9 cellular contexts compared by ENCODE assay signal in genomic region chr10:45593938-45594275, GRCh38.
DNase-seq lines count a peak whose midpoint lies in the region; ATAC-seq and TF ChIP-seq lines count a peak whose summit lies in the region.
"Had no signal": no experiment of that assay in that cellular context is flagged by ENCODE, and none has a peak within 500 bp of the region (broad histone marks: within the 10 kb centered on the region; RNA-seq: fewer than 3 reads in every experiment).

No MANE protein-coding gene starts in this region.

- H3K27me3 ChIP-seq in lower lobe of right lung (ENCODE audit: low read depth) (no peaks in the 10 kb centered on the region), tibial artery (no peaks in the 10 kb centered on the region)

- H3K4me1 ChIP-seq in lower lobe of right lung, result peaks cover 22% of the 10 kb centered on the region
- H3K4me1 ChIP-seq in tibial artery, result peaks cover 0 to 24% (median 12%) of the 10 kb centered on the region in 4 donors

- H3K9me3 ChIP-seq in lower lobe of right lung (no peaks in the 10 kb centered on the region), tibial artery (no peaks in the 10 kb centered on the region)

- H3K27me3 Mint-ChIP-seq in activated CD8-positive, alpha-beta memory T cell treated with anti-CD3 and anti-CD28 coated beads, Interleukin-2, amount 10 ng/mL, durations not matched to agents 7 days and 5 days, result peaks cover 5% of the 10 kb centered on the region

- no peak for ATAC-seq in activated CD8-positive, alpha-beta memory T cell treated with anti-CD3 and anti-CD28 coated beads, Interleukin-2, amount 10 ng/mL, durations not matched to agents 7 days and 5 days
- ATAC-seq in lower lobe of right lung, result no peak
- no peak for ATAC-seq in HG02763 (IDR thresholded peaks at IDR 0.05; ENCODE audit: unreplicated experiment)

- intact Hi-C loops in lower lobe of right lung (cut with DNase I), result no loop called here
- intact Hi-C loops in tibial artery (cut with DNase I; ENCODE audit: low total_unique reads), result loop anchor here (10.0 kb wide), 1 partner anchor 129 kb away; no protein-coding TSS in a partner anchor

- peak overlapping the region; percentile 81 for H3K4me3 Mint-ChIP-seq in activated CD8-positive, alpha-beta memory T cell treated with anti-CD3 and anti-CD28 coated beads, Interleukin-2, amount 10 ng/mL, durations not matched to agents 7 days and 5 days

- no peaks in the 10 kb centered on the region for H3K9me3 Mint-ChIP-seq in activated CD8-positive, alpha-beta memory T cell treated with anti-CD3 and anti-CD28 coated beads, Interleukin-2, amount 10 ng/mL, durations not matched to agents 7 days and 5 days (ENCODE audit: low read depth)

- H3K4me3 ChIP-seq in astrocyte of the cerebellum (ENCODE audit: low read depth, low read length) (peak overlapping the region; percentile 80), lower lobe of right lung (peak overlapping the region; percentile 93), tibial artery (peak overlapping the region; percentile 70 to 89)

- H3K27ac ChIP-seq in lower lobe of right lung, result peak overlapping the region; percentile 79
- peak overlapping the region; percentile 57 to 80 for H3K27ac ChIP-seq in tibial artery

- TF ChIP-seq CTCF in astrocyte of the cerebellum (IDR thresholded peaks at IDR 0.05; ENCODE audit: low read depth, low read length, missing control alignments) (no peak), lower lobe of right lung (IDR thresholded peaks at IDR 0.05) (no peak), tibial artery (IDR thresholded peaks at IDR 0.05) (no peak)

- in situ Hi-C loops in astrocyte of the cerebellum (cut with HindIII; ENCODE audit: low sequenced_read_pairs), result no loop called here

- no peak for DNase-seq in activated CD8-positive, alpha-beta memory T cell treated with anti-CD3 and anti-CD28 coated beads, Interleukin-2, amount 10 ng/mL, durations not matched to agents 7 days and 5 days
- no peak for DNase-seq in activated CD8-positive, alpha-beta memory T cell treated with anti-CD3 and anti-CD28 coated beads, Interleukin-2, amount 50 U/mL, for 48 hours
- DNase-seq in astrocyte of the cerebellum (ENCODE audit: low read depth) (no peak), lower lobe of right lung (no peak), tibial artery (no peak), SIG-M5 treated with dmso at 0.1 percent for 504 hours (lab: John Stamatoyannopoulos, UW; ENCODE audit: unreplicated experiment) (no peak), NCI-H2081 treated with DMSO at 0.1 percent for 48 hours (lab: John Stamatoyannopoulos, UW) (no peak)
- DNase-seq: DMS 273 treated with DMSO at 0.1 percent for 48 hours had no signal

- H3K4me1 Mint-ChIP-seq in activated CD8-positive, alpha-beta memory T cell treated with anti-CD3 and anti-CD28 coated beads, Interleukin-2, amount 10 ng/mL, durations not matched to agents 7 days and 5 days, result peaks cover 29% of the 10 kb centered on the region

- H3K36me3 ChIP-seq in lower lobe of right lung, result peaks cover 4% of the 10 kb centered on the region
- peaks cover 0 to 6% (median 0%) of the 10 kb centered on the region in 3 donors for H3K36me3 ChIP-seq in tibial artery

- peak overlapping the region; percentile 71 for H3K27ac Mint-ChIP-seq in activated CD8-positive, alpha-beta memory T cell treated with anti-CD3 and anti-CD28 coated beads, Interleukin-2, amount 10 ng/mL, durations not matched to agents 7 days and 5 days

- CTCF ChIA-PET in activated CD8-positive, alpha-beta memory T cell treated with anti-CD3 and anti-CD28 coated beads, Interleukin-2, amount 10 ng/mL, durations not matched to agents 7 days and 5 days (lab: Charles Lee), result interaction anchor here (1.0 kb wide), 2 partner anchors 13 to 130 kb away, joined by 3 to 8 read pairs; no protein-coding TSS in a partner anchor

- H3K36me3 Mint-ChIP-seq in activated CD8-positive, alpha-beta memory T cell treated with anti-CD3 and anti-CD28 coated beads, Interleukin-2, amount 10 ng/mL, durations not matched to agents 7 days and 5 days, result peaks cover 11% of the 10 kb centered on the region
